ENCODE assay signal across 13 cellular contexts in genomic region chr12:26704684-26705475, GRCh38.
DNase-seq lines count a peak whose midpoint lies in the region; ATAC-seq, FAIRE-seq and TF ChIP-seq lines count a peak whose summit lies in the region.
"Had no signal": no experiment of that assay in that cellular context is flagged by ENCODE, and none has a peak within 500 bp of the region (broad histone marks: within the 10 kb centered on the region; RNA-seq: fewer than 3 reads in every experiment).

No MANE protein-coding gene starts in this region.

- H3K9me3 Mint-ChIP-seq in activated naive CD4-positive, alpha-beta T cell treated with anti-CD3 and anti-CD28 coated beads for 36 hours: no peaks in the 10 kb centered on the region

- H3K9ac ChIP-seq in OCI-LY3 (ENCODE audit: low read length): no peak overlapping the region

- no peaks in the 10 kb centered on the region for H3K4me1 Mint-ChIP-seq in activated naive CD4-positive, alpha-beta T cell treated with anti-CD3 and anti-CD28 coated beads for 36 hours (ENCODE audit: low read depth)

- H3K4me1 ChIP-seq in OCI-LY3 (ENCODE audit: low read length): peaks cover 53% of the 10 kb centered on the region

- no peak overlapping the region for H2AFZ ChIP-seq in OCI-LY3 (ENCODE audit: low read depth, low read length)

- H3K79me2 ChIP-seq in OCI-LY3 (ENCODE audit: low read length): peaks cover 12% of the 10 kb centered on the region; the same call in 1 of the 2 replicates

- CTCF ChIA-PET in activated naive CD4-positive, alpha-beta T cell treated with anti-CD3 and anti-CD28 coated beads for 36 hours (lab: Charles Lee): no interaction called here

- TF ChIP-seq CTCF in OCI-LY3 (IDR thresholded peaks at IDR 0.05; ENCODE audit: low read depth, low read length) (no peak), foreskin fibroblast (IDR thresholded peaks at IDR 0.05; ENCODE audit: low read depth, low read length) (no peak)

- no peaks in the 10 kb centered on the region for H4K20me1 ChIP-seq in OCI-LY3 (ENCODE audit: insufficient read depth, low read length)

- no peak for TF ChIP-seq POLR2A in GM12891 (IDR thresholded peaks at IDR 0.05; ENCODE audit: low read depth, low read length)

- no peaks in the 10 kb centered on the region for H3K27me3 Mint-ChIP-seq in activated naive CD4-positive, alpha-beta T cell treated with anti-CD3 and anti-CD28 coated beads for 36 hours (ENCODE audit: low read depth)

- H3K4me3 Mint-ChIP-seq in activated naive CD4-positive, alpha-beta T cell treated with anti-CD3 and anti-CD28 coated beads for 36 hours: no peak overlapping the region

- H3K27me3 ChIP-seq in OCI-LY3 (ENCODE audit: low read depth, low read length): no peaks in the 10 kb centered on the region
- H3K27me3 ChIP-seq: transverse colon had no signal

- H3K27ac Mint-ChIP-seq in activated naive CD4-positive, alpha-beta T cell treated with anti-CD3 and anti-CD28 coated beads for 36 hours: no peak overlapping the region

- peaks cover 13% of the 10 kb centered on the region for H3K36me3 Mint-ChIP-seq in activated naive CD4-positive, alpha-beta T cell treated with anti-CD3 and anti-CD28 coated beads for 36 hours (ENCODE audit: low read depth)

- ATAC-seq in HG02610 (IDR thresholded peaks at IDR 0.05; ENCODE audit: unreplicated experiment): no peak

- DNase-seq in GM12891 (ENCODE audit: insufficient read length, low spot score) (no peak), foreskin fibroblast (peak; percentile 20 to 52), pons (ENCODE audit: low spot score) (peak; percentile 68), NCI-H1105 (lab: John Stamatoyannopoulos, UW) (no peak), GM19240 (ENCODE audit: insufficient read length, low spot score) (no peak)
- no peak for DNase-seq in activated naive CD4-positive, alpha-beta T cell treated with anti-CD3 and anti-CD28 coated beads for 36 hours
- DNase-seq: activated CD8-positive, alpha-beta memory T cell treated with anti-CD3 and anti-CD28 coated beads, Interleukin-2, amount 50 U/mL, for 48 hours; MM.1S; stimulated activated CD4-positive, alpha-beta T cell treated with anti-CD3 and anti-CD28 coated beads, Interleukin-4, amount 100 ng/mL, for 1 hour; transverse colon had no signal

- H3K27ac ChIP-seq in OCI-LY3 (ENCODE audit: low read length): peak overlapping the region; percentile 7; the same call in 1 of the 2 replicates

- peaks cover 12% of the 10 kb centered on the region for H3K36me3 ChIP-seq in OCI-LY3 (replicated peaks; ENCODE audit: low read depth, low read length)
- H3K36me3 ChIP-seq: transverse colon had no signal

- peak; percentile 54 for FAIRE-seq in GM12891 (lab: Jason Lieb, UNC)
- FAIRE-seq: keratinocyte had no signal

- intact Hi-C loops in activated naive CD4-positive, alpha-beta T cell treated with anti-CD3 and anti-CD28 coated beads for 36 hours (cut with micrococcal nuclease): loop anchor here (5.0 kb wide), 1 partner anchor 1268 kb away; no protein-coding TSS in a partner anchor

- peak overlapping the region; percentile 4; the same call in 1 of the 2 replicates for H3K4me2 ChIP-seq in OCI-LY3 (ENCODE audit: low read length)

- H3K9me3 ChIP-seq in OCI-LY3 (ENCODE audit: insufficient read depth, low read length): no peaks in the 10 kb centered on the region
- H3K9me3 ChIP-seq: transverse colon had no signal

- H3K4me3 ChIP-seq in OCI-LY3 (ENCODE audit: low read length) (no peak overlapping the region), foreskin fibroblast (ENCODE audit: low read depth in 1 of 2, low read length in 2 of 2) (no peak overlapping the region)
- H3K4me3 ChIP-seq: transverse colon had no signal

TF ChIP-seq in GM12891, 5 proteins besides CTCF, POLR2A, EP300 and RAD21:
- no peak for TF ChIP-seq POU2F2 (IDR thresholded peaks at IDR 0.05; ENCODE audit: low read depth, low read length)
- peak; percentile 90 for TF ChIP-seq SPI1 (IDR thresholded peaks at IDR 0.05; ENCODE audit: low read depth, low read length)

Comparison
In these comparisons a context has a peak if more than half of its experiments do, and no peak if none do; other contexts are left out.
1. DNase-seq: peak in foreskin fibroblast (2 of 2) and pons (single experiment); none in GM12891 (single experiment), NCI-H1105 (single experiment), activated naive CD4-positive, alpha-beta T cell treated with anti-CD3 and anti-CD28 coated beads for 36 hours (single experiment) and GM19240 (single experiment).